Comparison of ENCODE assay signal across 8 cellular contexts in the genomic region with DNA sequence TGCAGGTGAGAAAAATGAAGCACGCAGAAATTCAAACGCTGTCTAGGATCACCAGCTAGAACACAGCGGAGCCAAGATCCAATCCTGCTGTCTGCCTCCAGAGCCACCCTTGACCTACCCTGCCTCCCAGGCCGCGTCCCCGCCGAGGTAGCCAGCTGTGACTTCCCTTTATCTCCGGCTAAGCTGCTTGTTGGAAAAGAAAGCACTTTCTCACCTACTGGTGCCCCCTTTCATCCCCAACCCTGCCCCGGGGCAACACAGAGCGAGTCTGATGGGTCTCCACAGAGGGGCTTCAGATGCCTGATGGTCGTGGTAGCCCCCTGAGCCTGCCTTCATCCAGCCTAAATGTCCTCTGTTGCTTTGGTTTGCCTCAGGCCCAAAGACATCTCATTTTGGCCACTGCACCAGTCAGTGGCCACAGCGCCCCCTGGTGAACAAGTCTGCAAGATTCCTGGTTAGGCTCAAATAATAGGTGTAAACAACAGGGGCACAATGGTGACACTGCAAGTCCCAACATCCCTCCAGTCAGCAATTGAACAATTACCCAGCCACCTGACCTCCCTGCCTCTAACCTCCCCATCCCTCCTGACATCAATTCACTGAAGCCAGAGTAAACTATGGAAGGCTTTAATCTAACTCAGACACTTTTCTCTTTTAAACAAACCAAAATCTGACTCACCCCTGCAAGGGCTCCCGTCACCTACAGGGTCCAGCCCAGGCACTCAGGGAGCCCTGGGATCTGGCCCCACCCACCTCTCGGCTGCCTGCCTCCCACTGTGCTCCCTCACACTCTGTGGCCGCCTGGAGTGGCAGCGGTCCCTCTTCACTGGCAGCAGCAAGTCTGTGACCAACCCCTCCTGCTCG. TPM values are rescaled to one million over a fixed set of nuclear protein-coding genes. Genes with fewer than 3 reads are reported as not detected.
DNase-seq lines count a peak whose midpoint lies in the region; ATAC-seq, FAIRE-seq and TF ChIP-seq lines count a peak whose summit lies in the region.

No MANE protein-coding gene starts in this region.

- H3K9me3 Mint-ChIP-seq in astrocyte (ENCODE audit: unreplicated experiment), result peaks cover 8% of the 10 kb centered on the region

- FAIRE-seq in A549 (lab: Jason Lieb, UNC) (no peak), astrocyte (lab: Jason Lieb, UNC) (no peak)

- H3K9ac ChIP-seq in astrocyte (ENCODE audit: low read length), result no peak overlapping the region

- 54% methylated on average over 17 of the region's 17 CpGs for WGBS in A549 (ENCODE audit: missing lambda C conversion rate)

- H3K4me3 ChIP-seq in A549, result no peak overlapping the region
- no peak overlapping the region for H3K4me3 ChIP-seq in GM12875 (ENCODE audit: low read depth, low read length)
- H3K4me3 ChIP-seq in astrocyte (ENCODE audit: insufficient read depth, low read depth, low read length), result no peak overlapping the region

- H3K4me3 Mint-ChIP-seq in astrocyte (ENCODE audit: unreplicated experiment), result no peak overlapping the region

- POLR2A ChIA-PET in A549 (lab: Yijun Ruan, JAX), result interaction anchor here (0.8 kb wide), 1 partner anchor 40 kb away, joined by 3 read pairs; no protein-coding TSS in a partner anchor

- H3K36me3 Mint-ChIP-seq in astrocyte (ENCODE audit: low read depth, unreplicated experiment), result peaks cover 12% of the 10 kb centered on the region

- DNase-seq in A549 (ENCODE audit: low read depth in 1 of 2, low spot score in 1 of 2) (peak; percentile 79 to 92), Kasumi-1 (lab: John Stamatoyannopoulos, UW) (peak; percentile 54 to 57), T-helper 9 cell (peak; percentile 61), astrocyte (ENCODE audit: low read depth) (peak; percentile 32), hypothalamus (lab: John Stamatoyannopoulos, UW) (peak in 48 of 51 donors; percentile 10 to 81 (median 46)), smooth muscle cell of the brain vasculature (ENCODE audit: low read depth, low spot score) (peak; percentile 56)

- ATAC-seq in A549 (peak; percentile 66 to 87), HG03135 (IDR thresholded peaks at IDR 0.05; ENCODE audit: unreplicated experiment) (no peak)

- TF ChIP-seq RAD21 in A549 (conservative IDR thresholded peaks at IDR 0.05 in 1 of 2, IDR thresholded peaks at IDR 0.05 in 1 of 2), result peak; percentile 91 to 92

- peaks cover 32% of the 10 kb centered on the region for H3K4me1 Mint-ChIP-seq in astrocyte (ENCODE audit: low read depth, unreplicated experiment)

- TF ChIP-seq CTCF in A549 (IDR thresholded peaks at IDR 0.05) (peak; percentile 97), GM12875 (IDR thresholded peaks at IDR 0.05; ENCODE audit: borderline replicate concordance, insufficient read depth, low read depth, low read length) (peak; percentile 77), astrocyte (IDR thresholded peaks at IDR 0.05; ENCODE audit: insufficient read depth, low read depth, low read length) (peak; percentile 79)

- H3K4me1 ChIP-seq in A549 (peaks cover 50% of the 10 kb centered on the region), astrocyte (ENCODE audit: insufficient read depth, low read length) (peaks cover 14% of the 10 kb centered on the region)

- no peak for TF ChIP-seq POLR2A in A549 (IDR thresholded peaks at IDR 0.05; ENCODE audit: low read length)

- no peaks in the 10 kb centered on the region for H3K79me2 ChIP-seq in astrocyte (ENCODE audit: insufficient read depth, low read length)

- CTCF ChIA-PET in A549 (lab: Yijun Ruan, JAX), result interaction anchor here (0.6 to 6.3 kb wide), 73 partner anchors 8 to 595 kb away, joined by 3 to 58 read pairs (median 4); a partner anchor contains a TSS

- no peaks in the 10 kb centered on the region for H3K36me3 ChIP-seq in astrocyte (ENCODE audit: insufficient read depth, low read length)

- H3K27ac Mint-ChIP-seq in astrocyte (ENCODE audit: unreplicated experiment), result peak overlapping the region; percentile 85

- peaks cover 4% of the 10 kb centered on the region; the same call in 2 of the 3 replicates for H3K9me3 ChIP-seq in A549
- H3K9me3 ChIP-seq in astrocyte (ENCODE audit: insufficient read depth, low read depth, low read length), result no peaks in the 10 kb centered on the region

- no peak overlapping the region; the same call in 2 of the 3 replicates for H3K4me2 ChIP-seq in A549
- no peak overlapping the region for H3K4me2 ChIP-seq in astrocyte (ENCODE audit: low read length)

- no peak for TF ChIP-seq EP300 in A549 (IDR thresholded peaks at IDR 0.05)

- H4K20me1 ChIP-seq in astrocyte (ENCODE audit: insufficient read depth, low read length), result no peaks in the 10 kb centered on the region

- peak overlapping the region; percentile 67 to 83 for H3K27ac ChIP-seq in A549
- H3K27ac ChIP-seq in astrocyte (ENCODE audit: low read depth, low read length), result no peak overlapping the region

- no peaks in the 10 kb centered on the region for H3K27me3 Mint-ChIP-seq in astrocyte (ENCODE audit: low read depth, unreplicated experiment)

- no peaks in the 10 kb centered on the region for H3K27me3 ChIP-seq in astrocyte (ENCODE audit: insufficient read depth, low read length)

- H2AFZ ChIP-seq in astrocyte (ENCODE audit: low read depth, low read length), result peak overlapping the region; percentile 3

TF ChIP-seq in A549, 52 proteins besides CTCF, POLR2A, EP300 and RAD21:
- TF ChIP-seq HOXB13 (CRISPR knock-in tag; IDR thresholded peaks at IDR 0.05; ENCODE audit: low read depth) (0 out of 2 replicates have a peak, but pooled peaks have one; percentile 29), EHF (CRISPR knock-in tag; IDR thresholded peaks at IDR 0.05) (no peak), SMC3 (IDR thresholded peaks at IDR 0.05) (peak; percentile 96), MAFK (IDR thresholded peaks at IDR 0.05; ENCODE audit: partially characterized antibody) (peak; percentile 44), NR3C1 (IDR thresholded peaks at IDR 0.05) (no peak), CEBPB (IDR thresholded peaks at IDR 0.05) (no peak), MYC (IDR thresholded peaks at IDR 0.05; ENCODE audit: borderline replicate concordance, low read length) (no peak), CHD2 (IDR thresholded peaks at IDR 0.05; ENCODE audit: low read length, partially characterized antibody) (no peak), ZNF302 (CRISPR knock-in tag; IDR thresholded peaks at IDR 0.05) (no peak), KDM5A (IDR thresholded peaks at IDR 0.05) (no peak)
- TF ChIP-seq, protein P1, sequence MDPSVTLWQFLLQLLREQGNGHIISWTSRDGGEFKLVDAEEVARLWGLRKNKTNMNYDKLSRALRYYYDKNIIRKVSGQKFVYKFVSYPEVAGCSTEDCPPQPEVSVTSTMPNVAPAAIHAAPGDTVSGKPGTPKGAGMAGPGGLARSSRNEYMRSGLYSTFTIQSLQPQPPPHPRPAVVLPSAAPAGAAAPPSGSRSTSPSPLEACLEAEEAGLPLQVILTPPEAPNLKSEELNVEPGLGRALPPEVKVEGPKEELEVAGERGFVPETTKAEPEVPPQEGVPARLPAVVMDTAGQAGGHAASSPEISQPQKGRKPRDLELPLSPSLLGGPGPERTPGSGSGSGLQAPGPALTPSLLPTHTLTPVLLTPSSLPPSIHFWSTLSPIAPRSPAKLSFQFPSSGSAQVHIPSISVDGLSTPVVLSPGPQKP (IDR thresholded peaks at IDR 0.05; ENCODE audit: low read depth, low read length), result no peak

RNA-seq across cellular contexts. Expression of a gene that starts 27.3 kb away (rescaled TPM):
- polyA plus RNA-seq in A549 (2011; rRNA removed) (0.09 and 0.42 TPM in 2 replicates), A549 (2017; fragmentation: RNase III; extraction: RNeasy Plus Mini Kit Qiagen cat#74134 plus additional on column Dnase treatment) (0.06 to 0.08 TPM (median 0.07 TPM) in 3 replicates)
- polyA plus RNA-seq in A549 (2012; cell fraction: cytosol; rRNA removed), result 0.06 TPM in 1 of 2 replicates, not detected in the other
- polyA plus RNA-seq in A549 (2012; cell fraction: nucleus; rRNA removed), result 0.19 and 0.27 TPM in 2 replicates
- not detected in 2 replicates for polyA minus RNA-seq in A549 (2011; rRNA and poly(A)+ RNA removed)
- total RNA-seq in astrocyte, result not detected in 2 replicates

RNA-seq across cellular contexts. Expression of a gene that starts 51.4 kb away (rescaled TPM):
- polyA plus RNA-seq in A549 (2011; rRNA removed), result 67.5 and 72.0 TPM in 2 replicates
- polyA plus RNA-seq in A549 (2012; cell fraction: cytosol; rRNA removed), result 57.2 and 60.2 TPM in 2 replicates
- polyA plus RNA-seq in A549 (2012; cell fraction: nucleus; rRNA removed), result 30.1 and 35.9 TPM in 2 replicates
- 53.6 to 65.9 TPM (median 57.2 TPM) in 3 replicates for polyA plus RNA-seq in A549 (2017; fragmentation: RNase III; extraction: RNeasy Plus Mini Kit Qiagen cat#74134 plus additional on column Dnase treatment)
- polyA minus RNA-seq in A549 (2011; rRNA and poly(A)+ RNA removed), result 47.8 and 50.6 TPM in 2 replicates
- total RNA-seq in astrocyte, result 25.6 and 27.6 TPM in 2 replicates

Comparison
In these comparisons a context has a peak if more than half of its experiments do, and no peak if none do; other contexts are left out.
1. DNase-seq: peak in every context shown above with its lines; median percentile 86 in A549; 61 in T-helper 9 cell; 56 in smooth muscle cell of the brain vasculature; 56 in Kasumi-1; 46 in hypothalamus; 32 in astrocyte.